In the genomic region with DNA sequence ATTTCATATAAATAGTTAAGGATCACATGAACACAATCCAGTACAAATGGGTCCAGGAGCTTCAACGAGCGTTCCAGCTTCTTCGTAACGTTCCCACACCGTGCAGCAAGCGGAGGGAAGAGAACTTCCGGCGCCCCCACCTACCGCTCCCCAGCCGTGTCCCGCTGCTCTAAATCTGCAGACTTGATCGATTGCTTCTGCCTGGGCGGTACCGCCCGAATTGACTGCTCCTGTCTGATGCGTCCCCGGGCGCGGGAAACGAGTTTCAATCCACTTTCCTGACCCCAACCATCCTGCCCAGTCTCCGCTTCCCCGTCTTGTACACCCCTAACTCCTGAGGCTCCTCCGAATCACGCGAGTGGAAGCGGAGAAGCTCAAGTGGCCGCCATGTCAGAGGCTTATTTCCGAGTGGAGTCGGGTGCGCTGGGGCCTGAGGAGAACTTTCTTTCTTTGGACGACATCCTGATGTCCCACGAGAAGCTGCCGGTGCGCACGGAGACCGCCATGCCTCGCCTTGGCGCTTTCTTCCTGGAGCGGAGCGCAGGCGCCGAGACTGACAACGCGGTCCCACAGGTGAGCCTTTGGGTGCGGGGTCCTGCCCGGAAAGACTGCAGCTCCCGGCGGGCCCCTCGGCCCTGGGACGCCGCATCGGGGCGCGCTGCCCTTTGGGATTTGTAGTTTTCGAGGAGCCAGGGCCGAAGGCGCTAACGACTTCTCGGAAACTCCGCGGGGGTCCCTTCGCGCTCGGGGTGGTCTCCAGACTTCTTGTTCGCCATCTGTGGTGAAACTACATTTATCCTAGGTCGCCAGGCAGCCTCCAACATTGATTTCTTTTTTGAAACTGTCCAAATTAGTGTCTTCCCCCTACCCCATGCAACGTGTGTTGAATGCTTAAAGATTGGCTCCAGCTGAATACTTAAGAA, we compare ENCODE assay signal across 9 cellular contexts. TPM values are rescaled to one million over a fixed set of nuclear protein-coding genes. Genes with fewer than 3 reads are reported as not detected.
DNase-seq lines count a peak whose midpoint lies in the region; ATAC-seq, FAIRE-seq and TF ChIP-seq lines count a peak whose summit lies in the region.
"Had no signal": no experiment of that assay in that cellular context is flagged by ENCODE, and none has a peak within 500 bp of the region (broad histone marks: within the 10 kb centered on the region; RNA-seq: fewer than 3 reads in every experiment).

A gene (plus strand): TSS at position 257 of the 923 bp plus-strand sequence. CDS start 131 bp downstream, at position 388.

- H3K27ac Mint-ChIP-seq in activated CD4-positive, alpha-beta T cell treated with anti-CD3 and anti-CD28 coated beads, Interleukin-2, amount 10 ng/mL, durations not matched to agents 24 days and 14 days, result peak within 1 kb of the TSS; percentile 96

- H3K4me1 ChIP-seq in BE2C (peaks cover 5% of the 10 kb centered on the region; the same call in 1 of the 2 replicates), left lung (peaks cover 5 to 8% of the 10 kb centered on the region in 2 donors)

- H3K4me1 Mint-ChIP-seq in activated CD4-positive, alpha-beta T cell treated with anti-CD3 and anti-CD28 coated beads, Interleukin-2, amount 10 ng/mL, durations not matched to agents 24 days and 14 days, result peaks cover 17% of the 10 kb centered on the region

- peak; percentile 93 for ATAC-seq in HG03457 (IDR thresholded peaks at IDR 0.05; ENCODE audit: unreplicated experiment)
- ATAC-seq in left lung, result peak; percentile 99

- H3K27me3 ChIP-seq in BE2C (no peaks in the 10 kb centered on the region), left lung (no peaks in the 10 kb centered on the region)

- TF ChIP-seq CTCF in BE2C (IDR thresholded peaks at IDR 0.05; ENCODE audit: low read depth, low read length), result no peak
- TF ChIP-seq CTCF in left lung (IDR thresholded peaks at IDR 0.05), result no peak

- peak; percentile 90 for DNase-seq in BE2C
- DNase-seq in GM19239 (ENCODE audit: insufficient read length, low spot score), result peak; percentile 94
- peak; percentile 76 for DNase-seq in NCI-H524 treated with DMSO at 0.1 percent for 48 hours (lab: John Stamatoyannopoulos, UW)
- DNase-seq in activated CD4-positive, alpha-beta T cell treated with anti-CD3 and anti-CD28 coated beads, Interleukin-2, amount 10 ng/mL, durations not matched to agents 24 days and 14 days, result peak; percentile 96
- peak; percentile 32 for DNase-seq in cortex of kidney (lab: John Stamatoyannopoulos, UW)
- DNase-seq in left lung, result peak; percentile 92
- DNase-seq in stimulated activated CD4-positive, alpha-beta T cell treated with anti-CD3 and anti-CD28 coated beads, Interleukin-2, amount 100 ng/mL, for 4 hours (ENCODE audit: low read depth), result peak; percentile 76

- H3K9me3 ChIP-seq in BE2C (no peaks in the 10 kb centered on the region), left lung (no peaks in the 10 kb centered on the region)

- H3K27me3 Mint-ChIP-seq in activated CD4-positive, alpha-beta T cell treated with anti-CD3 and anti-CD28 coated beads, Interleukin-2, amount 10 ng/mL, durations not matched to agents 24 days and 14 days, result peaks cover 16% of the 10 kb centered on the region

- peaks cover 14% of the 10 kb centered on the region for H3K36me3 Mint-ChIP-seq in activated CD4-positive, alpha-beta T cell treated with anti-CD3 and anti-CD28 coated beads, Interleukin-2, amount 10 ng/mL, durations not matched to agents 24 days and 14 days (ENCODE audit: low read depth)

- H3K27ac ChIP-seq in left lung, result peak within 1 kb of the TSS; percentile 48 to 80

- H3K36me3 ChIP-seq in BE2C (peaks cover 10% of the 10 kb centered on the region), left lung (no peaks in the 10 kb centered on the region)

- H3K4me3 ChIP-seq in BE2C (ENCODE audit: low read depth, low read length) (peak within 1 kb of the TSS; percentile 77), left lung (peak within 1 kb of the TSS; percentile 94 to 95)

- peaks cover 12% of the 10 kb centered on the region for H3K9me3 Mint-ChIP-seq in activated CD4-positive, alpha-beta T cell treated with anti-CD3 and anti-CD28 coated beads, Interleukin-2, amount 10 ng/mL, durations not matched to agents 24 days and 14 days

- intact Hi-C loops in activated CD4-positive, alpha-beta T cell treated with anti-CD3 and anti-CD28 coated beads, Interleukin-2, amount 10 ng/mL, durations not matched to agents 24 days and 14 days (cut with micrococcal nuclease), result loop anchor here (1.0 to 2.0 kb wide), 4 partner anchors 102 to 340 kb away; a partner anchor contains a TSS
- intact Hi-C loops in left lung (cut with DNase I), result no loop called here

- peak within 1 kb of the TSS; percentile 98 for H3K4me3 Mint-ChIP-seq in activated CD4-positive, alpha-beta T cell treated with anti-CD3 and anti-CD28 coated beads, Interleukin-2, amount 10 ng/mL, durations not matched to agents 24 days and 14 days

- FAIRE-seq in GM19239 (lab: Jason Lieb, UNC), result peak; percentile 90
- FAIRE-seq: endometrium had no signal

RNA-seq across cellular contexts. Expression of the gene that starts here (rescaled TPM):
- 14.4 TPM for polyA plus RNA-seq in BE2C (2012; ENCODE audit: insufficient read depth, insufficient read length, low read depth)
- total RNA-seq in activated CD4-positive, alpha-beta T cell treated with anti-CD3 and anti-CD28 coated beads, Interleukin-2, amount 10 ng/mL, durations not matched to agents 24 days and 14 days, result 24.1 and 25.0 TPM in 2 replicates
- 1 to 10 TPM; 4.8 to 5.0 TPM for total RNA-seq in left lung

Comparison
In these comparisons a context has a peak if more than half of its experiments do, and no peak if none do; other contexts are left out.
1. Peak in every context shown above with its lines: DNase-seq, ATAC-seq, H3K4me3 ChIP-seq and H3K27ac ChIP-seq.
2. DNase-seq: peak in every context shown above with its lines; median percentile 96 in activated CD4-positive, alpha-beta T cell treated with anti-CD3 and anti-CD28 coated beads, Interleukin-2, amount 10 ng/mL, durations not matched to agents 24 days and 14 days; 94 in GM19239; 92 in left lung; 90 in BE2C; 76 in NCI-H524 treated with DMSO at 0.1 percent for 48 hours; 76 in stimulated activated CD4-positive, alpha-beta T cell treated with anti-CD3 and anti-CD28 coated beads, Interleukin-2, amount 100 ng/mL, for 4 hours; 32 in cortex of kidney.